31 cellular contexts compared by ENCODE assay signal in the genomic region with DNA sequence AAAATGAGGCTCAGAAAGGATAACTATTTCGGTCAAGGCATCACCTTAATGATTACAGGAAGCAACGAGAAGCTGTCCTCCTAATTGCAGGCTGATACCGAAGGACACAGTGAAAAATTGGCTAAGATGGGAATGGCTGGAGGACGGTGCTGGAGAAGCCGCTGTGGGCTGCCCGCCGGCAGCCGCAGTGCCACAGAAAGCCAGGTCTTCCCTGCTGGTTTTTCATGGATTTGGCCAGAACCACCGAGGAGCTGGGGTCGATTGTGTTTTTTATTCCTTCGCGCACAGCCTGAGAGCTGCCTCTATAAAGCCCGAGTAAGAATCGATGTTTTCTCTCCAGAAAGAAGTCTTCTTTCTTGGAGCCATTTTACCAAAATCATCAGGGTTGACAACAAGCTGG.
"Had no signal": no experiment of that assay in that cellular context is flagged by ENCODE, and none has a peak within 500 bp of the region (broad histone marks: within the 10 kb centered on the region; RNA-seq: fewer than 3 reads in every experiment).

No MANE protein-coding gene starts in this region.

- H3K9me3 ChIP-seq: esophagus muscularis mucosa, gastroesophageal sphincter, heart left ventricle, ovary, psoas muscle, sigmoid colon, stomach, thyroid gland, vagina had no signal

- H3K27me3 ChIP-seq: foreskin keratinocyte, ovary, thyroid gland, vagina had no signal

- H3K4me1 Mint-ChIP-seq: immature natural killer cell; stimulated activated effector memory CD8-positive, alpha-beta T cell treated with anti-CD3 and anti-CD28 coated beads, Interleukin-12 subunit alpha, Interleukin-12 subunit beta, amount 100 ng/mL, for 72 hours had no signal

- H3K27ac Mint-ChIP-seq: immature natural killer cell; naive thymus-derived CD4-positive, alpha-beta T cell; nephron; stimulated activated effector memory CD8-positive, alpha-beta T cell treated with anti-CD3 and anti-CD28 coated beads, Interleukin-12 subunit alpha, Interleukin-12 subunit beta, amount 100 ng/mL, for 72 hours had no signal

- DNase-seq: dermis blood vessel endothelial cell; effector memory CD4-positive, alpha-beta T cell; foreskin keratinocyte; heart left ventricle; hippocampal formation; immature natural killer cell; islet precursor cell; kidney glomerular epithelial cell; left ventricle myocardium superior; mesenchymal stem cell; midbrain; naive thymus-derived CD4-positive, alpha-beta T cell; nucleus accumbens; right cardiac atrium; stimulated activated CD4-positive, alpha-beta T cell treated with anti-CD3 and anti-CD28 coated beads, Interleukin-2, amount 100 ng/mL, for 24 hours; stimulated activated CD4-positive, alpha-beta T cell treated with anti-CD3 and anti-CD28 coated beads, Interleukin-4, amount 100 ng/mL, for 24 hours; stimulated activated naive CD4-positive, alpha-beta T cell treated with Interleukin-2 at 50 U/mL for 16 hours; stomach; thyroid gland; trophoblast cell had no signal

- H3K27ac ChIP-seq: coronary artery, esophagus muscularis mucosa, foreskin keratinocyte, gastroesophageal sphincter, heart left ventricle, ovary, psoas muscle, sigmoid colon, stomach, thyroid gland, vagina had no signal

- H3K36me3 ChIP-seq: esophagus muscularis mucosa, gastroesophageal sphincter, heart left ventricle, ovary, sigmoid colon, stomach, thyroid gland, vagina had no signal

- H3K9me3 Mint-ChIP-seq: immature natural killer cell; nephron; stimulated activated effector memory CD8-positive, alpha-beta T cell treated with anti-CD3 and anti-CD28 coated beads, Interleukin-12 subunit alpha, Interleukin-12 subunit beta, amount 100 ng/mL, for 72 hours had no signal

- H3K4me3 ChIP-seq: coronary artery, esophagus muscularis mucosa, gastroesophageal sphincter, heart left ventricle, lung, ovary, psoas muscle, sigmoid colon, stomach, thyroid gland, vagina had no signal

- H3K36me3 Mint-ChIP-seq: immature natural killer cell; naive thymus-derived CD4-positive, alpha-beta T cell; stimulated activated effector memory CD8-positive, alpha-beta T cell treated with anti-CD3 and anti-CD28 coated beads, Interleukin-12 subunit alpha, Interleukin-12 subunit beta, amount 100 ng/mL, for 72 hours had no signal

- H3K4me1 ChIP-seq: esophagus muscularis mucosa, foreskin keratinocyte, gastroesophageal sphincter, heart left ventricle, psoas muscle, sigmoid colon, stomach, thyroid gland, vagina had no signal

- ATAC-seq: foreskin keratinocyte; gastroesophageal sphincter; heart left ventricle; left ventricle myocardium superior; naive thymus-derived CD4-positive, alpha-beta T cell; psoas muscle; right cardiac atrium; stimulated activated effector memory CD8-positive, alpha-beta T cell treated with anti-CD3 and anti-CD28 coated beads, Interleukin-12 subunit alpha, Interleukin-12 subunit beta, amount 100 ng/mL, for 72 hours had no signal

- H3K4me3 Mint-ChIP-seq: immature natural killer cell; naive thymus-derived CD4-positive, alpha-beta T cell; nephron; stimulated activated effector memory CD8-positive, alpha-beta T cell treated with anti-CD3 and anti-CD28 coated beads, Interleukin-12 subunit alpha, Interleukin-12 subunit beta, amount 100 ng/mL, for 72 hours had no signal

- FAIRE-seq: endothelial cell of umbilical vein had no signal
